26 cellular contexts compared by ENCODE assay signal in genomic region chr9:109270971-109271900, GRCh38. TPM values are rescaled to one million over a fixed set of nuclear protein-coding genes. Genes with fewer than 3 reads are reported as not detected.
DNase-seq lines count a peak whose midpoint lies in the region; ATAC-seq lines count a peak whose summit lies in the region.
"Had no signal": no experiment of that assay in that cellular context is flagged by ENCODE, and none has a peak within 500 bp of the region (broad histone marks: within the 10 kb centered on the region; RNA-seq: fewer than 3 reads in every experiment).

No MANE protein-coding gene starts in this region.

- peaks cover 3 to 4% of the 10 kb centered on the region in 2 donors for H3K9me3 Mint-ChIP-seq in stimulated activated naive B cell treated with anti-CD40 and anti-IgM and Interleukin-4, amounts not matched to agents 10 μg/mL and 1 μg/mL and 100 μg/mL, for 72 hours
- H3K9me3 Mint-ChIP-seq: activated CD4-positive, alpha-beta memory T cell treated with anti-CD3 and anti-CD28 coated beads for 36 hours; effector memory CD8-positive, alpha-beta T cell had no signal

- H3K23ac ChIP-seq in mesendoderm (ENCODE audit: low read length), result no peak overlapping the region

- H3K18ac ChIP-seq in mesendoderm (ENCODE audit: low read length), result no peak overlapping the region

- no peaks in the 10 kb centered on the region for H3K9me3 ChIP-seq in skeletal muscle tissue (ENCODE audit: control insufficient read depth in 3 of 3, low read length in 3 of 3)
- H3K9me3 ChIP-seq: colonic mucosa, esophagus squamous epithelium, mucosa of descending colon, uterus had no signal

- peak; percentile 40 for DNase-seq in NCI-H2196 (lab: John Stamatoyannopoulos, UW; ENCODE audit: unreplicated experiment)
- DNase-seq in NCI-H2196 treated with DMSO at 0.1 percent for 48 hours (lab: John Stamatoyannopoulos, UW; ENCODE audit: unreplicated experiment), result no peak
- peak; percentile 75 for DNase-seq in NCI-H2029 (lab: John Stamatoyannopoulos, UW)
- peak; percentile 19 for DNase-seq in RPMI7951 (ENCODE audit: low read depth)
- no peak for DNase-seq in stimulated activated naive B cell treated with anti-CD40 and anti-IgM and Interleukin-4, amounts not matched to agents 10 μg/mL and 1 μg/mL and 100 μg/mL, for 72 hours
- no peak for DNase-seq in mesendoderm
- DNase-seq: activated CD4-positive, alpha-beta memory T cell treated with anti-CD3 and anti-CD28 coated beads for 36 hours; activated CD4-positive, CD25-positive, alpha-beta regulatory T cell; activated gamma-delta T cell; activated naive CD8-positive, alpha-beta T cell treated with anti-CD3 and anti-CD28 coated beads, Interleukin-2, amount 50 U/mL, for 24 hours; colonic mucosa; effector memory CD8-positive, alpha-beta T cell; esophagus squamous epithelium; hypothalamus; Karpas-422; mucosa of descending colon; NCI-H226; posterior cingulate gyrus; substantia nigra; T1000; uterus had no signal

- H3K4me3 Mint-ChIP-seq in stimulated activated naive B cell treated with anti-CD40 and anti-IgM and Interleukin-4, amounts not matched to agents 10 μg/mL and 1 μg/mL and 100 μg/mL, for 72 hours, result no peak overlapping the region
- H3K4me3 Mint-ChIP-seq: activated CD4-positive, alpha-beta memory T cell treated with anti-CD3 and anti-CD28 coated beads for 36 hours; activated naive CD8-positive, alpha-beta T cell treated with anti-CD3 and anti-CD28 coated beads, Interleukin-2, amount 50 U/mL, for 24 hours; effector memory CD8-positive, alpha-beta T cell had no signal

- peak overlapping the region in 2 of 3 donors; percentile 41 to 51 for H3K9ac ChIP-seq in skeletal muscle tissue (ENCODE audit: low read depth in 1 of 3, low read length in 3 of 3)
- H3K9ac ChIP-seq in mesendoderm (ENCODE audit: low read length), result no peak overlapping the region
- H3K9ac ChIP-seq: BLaER1 treated with 17β-estradiol and CSF1 and Interleukin-3, amounts not matched to agents 10 nM and 100 nM had no signal

- H3K4me2 ChIP-seq in mesendoderm (ENCODE audit: low read length), result no peak overlapping the region
- H3K4me2 ChIP-seq: BLaER1 treated with 17β-estradiol and CSF1 and Interleukin-3, amounts not matched to agents 10 nM and 100 nM had no signal

- peak overlapping the region in 1 of 3 donors; percentile 21 for H3K4me3 ChIP-seq in skeletal muscle tissue (ENCODE audit: low read length in 3 of 3)
- H3K4me3 ChIP-seq in mesendoderm (ENCODE audit: low read length), result no peak overlapping the region
- H3K4me3 ChIP-seq: BLaER1 treated with 17β-estradiol and CSF1 and Interleukin-3, amounts not matched to agents 10 nM and 100 nM; colonic mucosa; esophagus squamous epithelium; gastroesophageal sphincter; mucosa of descending colon; uterus had no signal

- no peak overlapping the region for H3K27ac Mint-ChIP-seq in stimulated activated naive B cell treated with anti-CD40 and anti-IgM and Interleukin-4, amounts not matched to agents 10 μg/mL and 1 μg/mL and 100 μg/mL, for 72 hours
- H3K27ac Mint-ChIP-seq: activated CD4-positive, alpha-beta memory T cell treated with anti-CD3 and anti-CD28 coated beads for 36 hours; activated naive CD8-positive, alpha-beta T cell treated with anti-CD3 and anti-CD28 coated beads, Interleukin-2, amount 50 U/mL, for 24 hours; effector memory CD8-positive, alpha-beta T cell had no signal

- no peak for ATAC-seq in GM18519 (IDR thresholded peaks at IDR 0.05; ENCODE audit: low FRiP score, unreplicated experiment)
- no peak for ATAC-seq in stimulated activated naive B cell treated with anti-CD40 and anti-IgM and Interleukin-4, amounts not matched to agents 10 μg/mL and 1 μg/mL and 100 μg/mL, for 72 hours (replicated peaks)
- ATAC-seq: activated naive CD8-positive, alpha-beta T cell treated with anti-CD3 and anti-CD28 coated beads, Interleukin-2, amount 50 U/mL, for 24 hours; effector memory CD8-positive, alpha-beta T cell; gastroesophageal sphincter; HCT116; mucosa of descending colon had no signal

- H3K4ac ChIP-seq in mesendoderm (ENCODE audit: low read depth, low read length), result no peak overlapping the region

- WGBS in mesendoderm (ENCODE audit: extremely low coverage, insufficient coverage, low lambda C conversion rate), result no CpG with 5 or more reads among the region's 15 CpGs

- H4K5ac ChIP-seq in mesendoderm (ENCODE audit: low read length), result no peak overlapping the region

- no peaks in the 10 kb centered on the region for H3K4me1 Mint-ChIP-seq in stimulated activated naive B cell treated with anti-CD40 and anti-IgM and Interleukin-4, amounts not matched to agents 10 μg/mL and 1 μg/mL and 100 μg/mL, for 72 hours
- H3K4me1 Mint-ChIP-seq: activated naive CD8-positive, alpha-beta T cell treated with anti-CD3 and anti-CD28 coated beads, Interleukin-2, amount 50 U/mL, for 24 hours had no signal

- no peak overlapping the region for H2BK5ac ChIP-seq in mesendoderm (ENCODE audit: low read length)

- H3K4me1 ChIP-seq in skeletal muscle tissue (ENCODE audit: control insufficient read depth in 3 of 3, insufficient read depth in 3 of 3, low read length in 3 of 3) (peaks cover 20 to 40% (median 23%) of the 10 kb centered on the region in 3 donors), mesendoderm (ENCODE audit: control insufficient read depth, low read depth, low read length) (no peaks in the 10 kb centered on the region)
- H3K4me1 ChIP-seq: BLaER1 treated with 17β-estradiol and CSF1 and Interleukin-3, amounts not matched to agents 10 nM and 100 nM; gastroesophageal sphincter; uterus had no signal

- H3K36me3 ChIP-seq in skeletal muscle tissue (ENCODE audit: control insufficient read depth in 3 of 3, insufficient read depth in 3 of 3, low read length in 3 of 3) (no peaks in the 10 kb centered on the region), mesendoderm (ENCODE audit: control insufficient read depth, insufficient read depth, low read length) (no peaks in the 10 kb centered on the region)
- H3K36me3 ChIP-seq: BLaER1 treated with 17β-estradiol and CSF1 and Interleukin-3, amounts not matched to agents 10 nM and 100 nM; colonic mucosa; esophagus squamous epithelium; gastroesophageal sphincter; uterus had no signal

- no peaks in the 10 kb centered on the region for H3K36me3 Mint-ChIP-seq in stimulated activated naive B cell treated with anti-CD40 and anti-IgM and Interleukin-4, amounts not matched to agents 10 μg/mL and 1 μg/mL and 100 μg/mL, for 72 hours
- H3K36me3 Mint-ChIP-seq: activated CD4-positive, alpha-beta memory T cell treated with anti-CD3 and anti-CD28 coated beads for 36 hours had no signal

- H3K27me3 Mint-ChIP-seq in stimulated activated naive B cell treated with anti-CD40 and anti-IgM and Interleukin-4, amounts not matched to agents 10 μg/mL and 1 μg/mL and 100 μg/mL, for 72 hours, result peaks cover 7 to 10% of the 10 kb centered on the region in 2 donors

- H2AK5ac ChIP-seq in mesendoderm (ENCODE audit: low read length), result no peak overlapping the region

- no peaks in the 10 kb centered on the region for H3K79me2 ChIP-seq in mesendoderm (ENCODE audit: control insufficient read depth, insufficient read depth, low read length)

- no peak overlapping the region for H2BK15ac ChIP-seq in mesendoderm (replicated peaks; ENCODE audit: low read depth)

- H3K27me3 ChIP-seq in skeletal muscle tissue (ENCODE audit: control insufficient read depth in 3 of 3, insufficient read depth in 3 of 3, low read length in 3 of 3) (no peaks in the 10 kb centered on the region), mesendoderm (ENCODE audit: insufficient read depth, low read length, poor library complexity) (no peaks in the 10 kb centered on the region)
- H3K27me3 ChIP-seq: BLaER1 treated with 17β-estradiol and CSF1 and Interleukin-3, amounts not matched to agents 10 nM and 100 nM; colonic mucosa; gastroesophageal sphincter; uterus had no signal

- H4K8ac ChIP-seq in mesendoderm (ENCODE audit: low read depth, low read length), result no peak overlapping the region

- no peak overlapping the region for H3K56ac ChIP-seq in mesendoderm (ENCODE audit: low read length)

- H2BK120ac ChIP-seq in mesendoderm (ENCODE audit: low read depth, low read length), result no peak overlapping the region

- H3K27ac ChIP-seq in skeletal muscle tissue (ENCODE audit: low read depth, low read length), result peak overlapping the region; percentile 28
- no peak overlapping the region for H3K27ac ChIP-seq in mesendoderm (ENCODE audit: low read depth, low read length)
- H3K27ac ChIP-seq: BLaER1 treated with 17β-estradiol and CSF1 and Interleukin-3, amounts not matched to agents 10 nM and 100 nM; colonic mucosa; esophagus squamous epithelium; gastroesophageal sphincter; uterus had no signal

- H3K79me1 ChIP-seq in mesendoderm (ENCODE audit: low read length), result no peaks in the 10 kb centered on the region

RNA-seq across cellular contexts. Expression of gene EPB41L4B, which starts 49.6 kb away (rescaled TPM):
- total RNA-seq in RPMI7951 (2014; rRNA removed; shearing (Covaris generic)), result under 0.01 TPM in 1 of 2 replicates, not detected in the other
- 6.8 TPM for total RNA-seq in skeletal muscle tissue
- 13.5 TPM for polyA plus RNA-seq in mesendoderm (2013, experiment 1 of 2)
- 14.1 TPM for polyA plus RNA-seq in mesendoderm (2013, experiment 2 of 2)

Comparison
In these comparisons a context has a peak if more than half of its experiments do, and no peak if none do; other contexts are left out.
1. DNase-seq: peak in NCI-H2196 (single experiment), NCI-H2029 (single experiment) and RPMI7951 (single experiment); none in NCI-H2196 treated with DMSO at 0.1 percent for 48 hours (single experiment), stimulated activated naive B cell treated with anti-CD40 and anti-IgM and Interleukin-4, amounts not matched to agents 10 μg/mL and 1 μg/mL and 100 μg/mL, for 72 hours (single experiment) and mesendoderm (single experiment).